In genomic region chr12:92121826-92122225, GRCh38 we compare ENCODE assay signal across 1 cellular context.
TF ChIP-seq lines count a peak whose summit lies in the region.

No MANE protein-coding gene starts in this region.

TF ChIP-seq in K562, 482 proteins besides CTCF, POLR2A, EP300 and RAD21:
- TF ChIP-seq ZBTB7A (IDR thresholded peaks at IDR 0.05; ENCODE audit: borderline replicate concordance, control insufficient read depth, low read depth, low read length) (no peak), ARID1B (IDR thresholded peaks at IDR 0.05) (peak; percentile 55; the same call in 1 of the 2 replicates), FOXA3 (CRISPR knock-in tag; conservative IDR thresholded peaks at IDR 0.05 in 1 of 2, IDR thresholded peaks at IDR 0.05 in 1 of 2) (peak; percentile 31 to 80; a peak in 3 of 4 replicates), GATA2 (CRISPR knock-in tag; IDR thresholded peaks at IDR 0.05) (no peak), ZBTB33 (CRISPR knock-in tag; IDR thresholded peaks at IDR 0.05) (no peak), CBFA2T3 (IDR thresholded peaks at IDR 0.05) (peak; percentile 8; the same call in 1 of the 2 replicates), DPF2 (IDR thresholded peaks at IDR 0.05) (peak; percentile 37; the same call in 1 of the 2 replicates), CCNT2 (IDR thresholded peaks at IDR 0.05; ENCODE audit: borderline replicate concordance, extremely low read depth, insufficient read length, low read depth, low read length) (peak; percentile 16), TAF9B (IDR thresholded peaks at IDR 0.05; ENCODE audit: partially characterized antibody) (no peak), PHTF2 (CRISPR knock-in tag; IDR thresholded peaks at IDR 0.05) (no peak), DACH1 (IDR thresholded peaks at IDR 0.05; ENCODE audit: partially characterized antibody) (peak; percentile 5), SMARCA4 (IDR thresholded peaks at IDR 0.05) (peak; percentile 38; the same call in 1 of the 2 replicates), TCF3 (CRISPR knock-in tag; IDR thresholded peaks at IDR 0.05) (peak; percentile 54), NELFE (IDR thresholded peaks at IDR 0.05; ENCODE audit: insufficient read depth, insufficient read length) (no peak), TAL1 (IDR thresholded peaks at IDR 0.05) (peak; percentile 41; the same call in 1 of the 2 replicates)
